In genomic region chr14:72553161-72553560, GRCh38 we compare ENCODE assay signal across 15 cellular contexts.
"Had no signal": no experiment of that assay in that cellular context is flagged by ENCODE, and none has a peak within 500 bp of the region (broad histone marks: within the 10 kb centered on the region; RNA-seq: fewer than 3 reads in every experiment).

No MANE protein-coding gene starts in this region.

- DNase-seq: activated CD4-positive, alpha-beta T cell treated with anti-CD3 and anti-CD28 coated beads for 1 hour; activated CD8-positive, alpha-beta memory T cell treated with anti-CD3 and anti-CD28 coated beads, Interleukin-2, amount 50 U/mL, for 48 hours; activated naive CD4-positive, alpha-beta T cell; activated naive CD8-positive, alpha-beta T cell treated with anti-CD3 and anti-CD28 coated beads for 36 hours; activated T-cell treated with anti-CD3 and anti-CD28 coated beads, Interleukin-2, amount 50 U/mL, for 4 hours; effector CD4-positive, alpha-beta T cell; foreskin fibroblast; immature natural killer cell; occipital lobe; retina; stimulated activated CD4-positive, alpha-beta T cell treated with anti-CD3 and anti-CD28 coated beads, Interleukin-2, amount 100 ng/mL, for 48 hours; stimulated activated CD8-positive, alpha-beta memory T cell treated with anti-CD3 and anti-CD28 coated beads, Interleukin-4, amount 100 ng/mL, for 48 hours; stimulated activated naive B cell treated with anti-CD40 and anti-IgM and Interleukin-4, amounts not matched to agents 10 μg/mL and 1 μg/mL and 100 μg/mL, for 72 hours; T-cell had no signal

- ATAC-seq: activated T-cell treated with anti-CD3 and anti-CD28 coated beads, Interleukin-2, amount 50 U/mL, for 4 hours; stimulated activated naive B cell treated with anti-CD40 and anti-IgM and Interleukin-4, amounts not matched to agents 10 μg/mL and 1 μg/mL and 100 μg/mL, for 72 hours; T-cell had no signal

- FAIRE-seq: endometrium had no signal
